Comparison of ENCODE assay signal across 18 cellular contexts in the genomic region with DNA sequence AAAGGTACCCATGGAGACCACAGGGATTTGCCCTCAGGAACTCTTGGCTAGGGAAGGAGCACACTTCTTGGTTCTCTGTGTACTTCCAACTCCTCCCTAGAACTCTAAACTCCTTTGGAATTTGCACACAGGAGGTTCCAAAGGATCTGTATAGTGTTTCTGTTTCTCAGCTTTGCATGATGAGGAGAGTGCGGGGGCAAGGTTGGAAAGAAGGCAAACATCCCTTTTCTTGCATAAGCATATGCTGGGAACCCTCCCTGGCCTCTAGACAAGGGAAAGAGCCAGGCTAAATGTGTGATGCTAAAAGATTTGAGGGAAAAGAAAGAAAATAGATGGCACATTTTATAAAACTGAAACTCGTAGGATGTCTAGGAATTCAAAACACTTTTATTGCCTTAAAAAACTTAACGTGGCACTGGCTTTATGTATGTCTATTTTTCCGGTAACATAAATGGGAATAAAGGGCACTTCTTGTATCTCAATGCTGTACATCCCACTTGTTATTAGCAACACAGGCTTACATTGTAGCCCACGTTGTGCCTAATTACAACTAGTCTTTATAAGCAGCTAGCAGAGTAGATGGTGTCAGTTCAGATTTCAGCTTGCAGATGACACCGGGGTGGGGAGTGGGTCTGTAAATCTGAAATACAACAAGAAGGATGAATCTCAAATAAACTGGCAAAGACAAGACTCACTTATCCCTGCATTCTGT.
"Had no signal": no experiment of that assay in that cellular context is flagged by ENCODE, and none has a peak within 500 bp of the region (broad histone marks: within the 10 kb centered on the region; RNA-seq: fewer than 3 reads in every experiment).

No MANE protein-coding gene starts in this region.

- FAIRE-seq: colon, frontal cortex had no signal

- H3K4me1 ChIP-seq: heart left ventricle, left lung had no signal

- H3K36me3 ChIP-seq: heart left ventricle, left lung had no signal

- DNase-seq: activated CD4-positive, alpha-beta T cell treated with anti-CD3 and anti-CD28 coated beads, Interleukin-2, amount 50 U/mL, for 4 hours; amniotic stem cell; caudate nucleus; heart left ventricle; left lung; naive thymus-derived CD8-positive, alpha-beta T cell; nucleus accumbens; retina; stimulated activated CD4-positive, alpha-beta T cell treated with anti-CD3 and anti-CD28 coated beads, Interleukin-12 subunit alpha, Interleukin-12 subunit beta, amount 100 ng/mL, for 4 hours; stimulated activated CD4-positive, alpha-beta T cell treated with anti-CD3 and anti-CD28 coated beads, Interleukin-1b, Interleukin-23, amount 100 ng/mL, for 48 hours; stimulated activated CD8-positive, alpha-beta memory T cell treated with anti-CD3 and anti-CD28 coated beads, Interleukin-4, amount 100 ng/mL, for 48 hours; stimulated activated naive CD8-positive, alpha-beta T cell treated with anti-CD3 and anti-CD28 coated beads, Interleukin-15, Interleukin-2, amounts not matched to agents 100 U/mL and 50 U/mL, for 24 hours; SW 1271; T-helper 2 cell; trophoblast cell had no signal

- H3K9me3 ChIP-seq: heart left ventricle, left lung had no signal

- H3K27me3 ChIP-seq: heart left ventricle, left lung had no signal

- H3K27ac ChIP-seq: heart left ventricle, left lung had no signal

- H3K4me3 ChIP-seq: dorsolateral prefrontal cortex, heart left ventricle, left lung had no signal

- ATAC-seq: heart left ventricle; left lung; naive thymus-derived CD8-positive, alpha-beta T cell; stimulated activated naive CD8-positive, alpha-beta T cell treated with anti-CD3 and anti-CD28 coated beads, Interleukin-15, Interleukin-2, amounts not matched to agents 100 U/mL and 50 U/mL, for 24 hours had no signal
